16 cellular contexts compared by ENCODE assay signal in genomic region chr16:17023606-17024005, GRCh38.
DNase-seq lines count a peak whose midpoint lies in the region; ATAC-seq, FAIRE-seq and TF ChIP-seq lines count a peak whose summit lies in the region.
"Had no signal": no experiment of that assay in that cellular context is flagged by ENCODE, and none has a peak within 500 bp of the region (broad histone marks: within the 10 kb centered on the region; RNA-seq: fewer than 3 reads in every experiment).

No MANE protein-coding gene starts in this region.

- ATAC-seq in GM12878: peak; percentile 5; the same call in 1 of the 3 replicates
- no peak for ATAC-seq in SK-N-SH treated with all-trans-retinoic acid at 6 μM for 48 hours

- H3K27me3 ChIP-seq in GM06990 (replicated peaks; ENCODE audit: control insufficient read depth, insufficient read depth, low read length) (no peaks in the 10 kb centered on the region), GM12878 (replicated peaks in 1 of 2; ENCODE audit: control insufficient read depth in 2 of 2, insufficient read depth in 2 of 2, low read length in 1 of 2) (no peaks in the 10 kb centered on the region), neuronal stem cell (ENCODE audit: control insufficient read depth in 3 of 3, insufficient read depth in 3 of 3, low read depth in 1 of 3, low read length in 3 of 3) (no peaks in the 10 kb centered on the region), WERI-Rb-1 (ENCODE audit: insufficient read depth, low read depth, severe bottlenecking) (no peaks in the 10 kb centered on the region)
- H3K27me3 ChIP-seq: BLaER1 treated with 17β-estradiol and CSF1 and Interleukin-3, amounts not matched to agents 10 nM and 100 nM had no signal

- BruUV-seq in GM12878 (replicated peaks; lab: Mats Ljungman, UMichigan): no TSS peak

- H3K36me3 ChIP-seq in GM06990 (ENCODE audit: control insufficient read depth, insufficient read depth, low read length) (no peaks in the 10 kb centered on the region), GM12878 (ENCODE audit: control insufficient read depth in 2 of 2, insufficient read depth in 2 of 2, low read length in 1 of 2) (no peaks in the 10 kb centered on the region), neuronal stem cell (replicated peaks in 1 of 2; ENCODE audit: control insufficient read depth in 2 of 2, insufficient read depth in 2 of 2, low read length in 2 of 2) (no peaks in the 10 kb centered on the region), WERI-Rb-1 (no peaks in the 10 kb centered on the region)
- H3K36me3 ChIP-seq: BLaER1 treated with 17β-estradiol and CSF1 and Interleukin-3, amounts not matched to agents 10 nM and 100 nM; HAP-1 had no signal

- peaks cover 40% of the 10 kb centered on the region for H3K4me1 ChIP-seq in GM12878 (ENCODE audit: control insufficient read depth, insufficient read depth, low read length)
- peaks cover 0 to 9% of the 10 kb centered on the region in 2 donors for H3K4me1 ChIP-seq in neuronal stem cell (ENCODE audit: control insufficient read depth in 2 of 2, insufficient read depth in 1 of 2, low read depth in 1 of 2, low read length in 2 of 2)
- H3K4me1 ChIP-seq: HAP-1 had no signal

- H2AFZ ChIP-seq in GM12878 (ENCODE audit: control insufficient read depth, low read depth, low read length) (peak overlapping the region; percentile 64), neuronal stem cell (ENCODE audit: low read length) (no peak overlapping the region)

- no peak for TF ChIP-seq EP300 in GM12878 (IDR thresholded peaks at IDR 0.05; ENCODE audit: borderline replicate concordance in 1 of 2, control insufficient read depth in 1 of 2, low read depth in 2 of 2, low read length in 2 of 2)

- TF ChIP-seq RAD21 in GM12878 (IDR thresholded peaks at IDR 0.05; ENCODE audit: insufficient read depth, low read depth, low read length): no peak

- H2BK5ac ChIP-seq in neuronal stem cell (ENCODE audit: low read length): no peak overlapping the region

- FAIRE-seq in GM18507 (lab: Jason Lieb, UNC): peak; percentile 64
- FAIRE-seq in GM12878 (lab: Jason Lieb, UNC): no peak
- FAIRE-seq: G401.6 had no signal

- RAD21 ChIA-PET in GM12878 (lab: Charles Lee; ENCODE audit: unreplicated experiment): interaction anchor here (0.7 to 2.6 kb wide), 5 partner anchors 10 to 161 kb away, joined by 3 to 23 read pairs (median 6); no protein-coding TSS in a partner anchor

- no peak overlapping the region for H2BK12ac ChIP-seq in neuronal stem cell (ENCODE audit: low read length)

- no peak overlapping the region for H3K4ac ChIP-seq in neuronal stem cell (ENCODE audit: low read length)

- H2AK5ac ChIP-seq in neuronal stem cell (ENCODE audit: low read depth, low read length): no peak overlapping the region

- in situ Hi-C loops in GM12878 (cut with MboI): no loop called here

- no peaks in the 10 kb centered on the region for H4K20me1 ChIP-seq in GM12878 (ENCODE audit: control insufficient read depth, insufficient read depth)
- H4K20me1 ChIP-seq: BLaER1 treated with 17β-estradiol and CSF1 and Interleukin-3, amounts not matched to agents 10 nM and 100 nM had no signal

- H4K8ac ChIP-seq in neuronal stem cell (ENCODE audit: low read depth, low read length): no peak overlapping the region

- no peak for TF ChIP-seq POLR2A in GM12878 (IDR thresholded peaks at IDR 0.05; ENCODE audit: low read depth, low read length)

- SMC1A ChIA-PET in GM12878 (lab: Charles Lee; ENCODE audit: uncharacterized antibody, unreplicated experiment): interaction anchor here (0.7 to 10.5 kb wide), 9 partner anchors 9 to 161 kb away, joined by 3 to 179 read pairs (median 3); no protein-coding TSS in a partner anchor

- H4K91ac ChIP-seq in neuronal stem cell (ENCODE audit: low read depth, low read length, poor library complexity): no peak overlapping the region

- TF ChIP-seq CTCF in GM06990 (IDR thresholded peaks at IDR 0.05; ENCODE audit: insufficient read depth, low read length, poor library complexity, severe bottlenecking) (no peak), GM12878 (IDR thresholded peaks at IDR 0.05 in 2 of 3, conservative IDR thresholded peaks at IDR 0.05 in 1 of 3; ENCODE audit: control insufficient read depth in 2 of 3, extremely low read depth in 1 of 3, insufficient read depth in 1 of 3, low read depth in 3 of 3, low read length in 3 of 3) (no peak), coronary artery (IDR thresholded peaks at IDR 0.05) (no peak), WERI-Rb-1 (IDR thresholded peaks at IDR 0.05; ENCODE audit: low read depth, low read length) (no peak)

- DNase-seq in GM06990 (ENCODE audit: extremely low read depth, insufficient read length): peak; percentile 16
- DNase-seq in GM18507 (ENCODE audit: extremely low spot score, insufficient read length, low read depth): no peak
- DNase-seq in GM12878 (ENCODE audit: low read depth, low spot score): no peak
- no peak for DNase-seq in neuronal stem cell (ENCODE audit: low spot score)
- no peak for DNase-seq in coronary artery (ENCODE audit: low spot score)
- no peak for DNase-seq in WERI-Rb-1
- DNase-seq: AML-193; CD4-positive, alpha-beta memory T cell; DMS79 treated with DMSO at 0.1 percent for 48 hours; EL; GOT3; Karpas-422 had no signal

- H3K79me2 ChIP-seq in GM12878 (ENCODE audit: control insufficient read depth, insufficient read depth, low read length): no peaks in the 10 kb centered on the region

- no peaks in the 10 kb centered on the region; the same call in 1 of the 3 replicates for H3K9me3 ChIP-seq in GM12878 (replicated peaks; ENCODE audit: control insufficient read depth, insufficient read depth, low read length)
- H3K9me3 ChIP-seq in neuronal stem cell (replicated peaks in 1 of 2; ENCODE audit: control insufficient read depth in 2 of 2, insufficient read depth in 1 of 2, low read depth in 1 of 2, low read length in 2 of 2): peaks cover 0 to 2% of the 10 kb centered on the region in 2 donors
- no peaks in the 10 kb centered on the region for H3K9me3 ChIP-seq in WERI-Rb-1 (ENCODE audit: severe bottlenecking)
- H3K9me3 ChIP-seq: HAP-1 had no signal

- H3K4me3 ChIP-seq in GM06990 (replicated peaks; ENCODE audit: low read depth, low read length): no peak overlapping the region
- no peak overlapping the region; the same call in 1 of the 2 replicates for H3K4me3 ChIP-seq in GM12878
- no peak overlapping the region for H3K4me3 ChIP-seq in neuronal stem cell (ENCODE audit: low read length in 2 of 2)
- no peak overlapping the region for H3K4me3 ChIP-seq in coronary artery
- H3K4me3 ChIP-seq in WERI-Rb-1 (ENCODE audit: low read depth, low read length): no peak overlapping the region
- H3K4me3 ChIP-seq: BLaER1 treated with 17β-estradiol and CSF1 and Interleukin-3, amounts not matched to agents 10 nM and 100 nM; HAP-1 had no signal

- CTCF ChIA-PET in GM12878 (lab: Yijun Ruan, JAX): interaction anchor here (1.1 to 1.6 kb wide), 5 partner anchors 8 to 163 kb away, joined by 3 to 6 read pairs (median 3); no protein-coding TSS in a partner anchor

- H3K79me1 ChIP-seq in neuronal stem cell (ENCODE audit: low read depth, low read length): no peaks in the 10 kb centered on the region

- POLR2A ChIA-PET in GM12878 (lab: Charles Lee): interaction anchor here (0.6 to 2.3 kb wide), 7 partner anchors 8 to 149 kb away, joined by 3 to 10 read pairs (median 3); no protein-coding TSS in a partner anchor

- H3K27ac ChIP-seq in GM12878 (ENCODE audit: control insufficient read depth, insufficient read depth): peak overlapping the region; percentile 72
- peak overlapping the region; percentile 39 for H3K27ac ChIP-seq in neuronal stem cell (replicated peaks; ENCODE audit: low read length)
- no peak overlapping the region for H3K27ac ChIP-seq in coronary artery
- H3K27ac ChIP-seq in WERI-Rb-1: no peak overlapping the region
- H3K27ac ChIP-seq: BLaER1 treated with 17β-estradiol and CSF1 and Interleukin-3, amounts not matched to agents 10 nM and 100 nM had no signal

- no peak overlapping the region for H2BK15ac ChIP-seq in neuronal stem cell (ENCODE audit: low read length)

- H3K9ac ChIP-seq in GM12878 (ENCODE audit: control insufficient read depth, insufficient read depth, low read length) (peak overlapping the region; percentile 18; the same call in 1 of the 2 replicates), neuronal stem cell (ENCODE audit: low read depth, low read length, poor library complexity) (no peak overlapping the region)
- H3K9ac ChIP-seq: BLaER1 treated with 17β-estradiol and CSF1 and Interleukin-3, amounts not matched to agents 10 nM and 100 nM had no signal

- H2BK120ac ChIP-seq in neuronal stem cell (ENCODE audit: low read depth, low read length): no peak overlapping the region

- no peak overlapping the region for H3K23ac ChIP-seq in neuronal stem cell (ENCODE audit: low read depth, low read length, poor library complexity)

- 33% methylated on average over 4 of the region's 4 CpGs for WGBS in GM12878 (ENCODE audit: insufficient coverage, insufficient replicate concordance, low lambda C conversion rate, missing lambda C conversion rate)
- WGBS in neuronal stem cell (ENCODE audit: extremely low coverage in 2 of 2, insufficient read length in 2 of 2, insufficient replicate concordance in 1 of 2), 2 donors: no CpG with 5 or more reads among the region's 4 CpGs

- intact Hi-C loops in GM12878 (cut with micrococcal nuclease; ENCODE audit: unreplicated experiment): no loop called here

- H3K4me2 ChIP-seq in GM12878 (ENCODE audit: control insufficient read depth, insufficient read depth) (peak overlapping the region; percentile 68), neuronal stem cell (ENCODE audit: insufficient read depth, low read length, poor library complexity, severe bottlenecking) (no peak overlapping the region)
- H3K4me2 ChIP-seq: BLaER1 treated with 17β-estradiol and CSF1 and Interleukin-3, amounts not matched to agents 10 nM and 100 nM had no signal

- no peak overlapping the region for H3K14ac ChIP-seq in neuronal stem cell (ENCODE audit: low read length)

- no peak overlapping the region for H3K18ac ChIP-seq in neuronal stem cell (ENCODE audit: low read length)

TF ChIP-seq in GM12878, 131 proteins besides CTCF, POLR2A, EP300 and RAD21 (continues in another document):
- TF ChIP-seq ZNF217 (IDR thresholded peaks at IDR 0.05) (peak; percentile 87), NFIC (IDR thresholded peaks at IDR 0.05; ENCODE audit: low read depth, low read length) (no peak), RUNX3 (IDR thresholded peaks at IDR 0.05; ENCODE audit: low read length) (0 out of 2 replicates have a peak, but pooled peaks have one; percentile 7)

TF ChIP-seq in SK-N-SH treated with all-trans-retinoic acid at 6 μM for 48 hours, 23 proteins besides CTCF, POLR2A, EP300 and RAD21:
- TF ChIP-seq ZC3H10 (CRISPR knock-in tag; IDR thresholded peaks at IDR 0.05): no peak
- no peak for TF ChIP-seq TOX (CRISPR knock-in tag; IDR thresholded peaks at IDR 0.05; ENCODE audit: borderline replicate concordance)

Comparison
In these comparisons a context has a peak if more than half of its experiments do, and no peak if none do; other contexts are left out.
1. H3K27ac ChIP-seq: peak in GM12878 (single experiment) and neuronal stem cell (single experiment); none in coronary artery (0 of 2) and WERI-Rb-1 (single experiment).